ENCODE assay signal across 1 cellular context in the genomic region with DNA sequence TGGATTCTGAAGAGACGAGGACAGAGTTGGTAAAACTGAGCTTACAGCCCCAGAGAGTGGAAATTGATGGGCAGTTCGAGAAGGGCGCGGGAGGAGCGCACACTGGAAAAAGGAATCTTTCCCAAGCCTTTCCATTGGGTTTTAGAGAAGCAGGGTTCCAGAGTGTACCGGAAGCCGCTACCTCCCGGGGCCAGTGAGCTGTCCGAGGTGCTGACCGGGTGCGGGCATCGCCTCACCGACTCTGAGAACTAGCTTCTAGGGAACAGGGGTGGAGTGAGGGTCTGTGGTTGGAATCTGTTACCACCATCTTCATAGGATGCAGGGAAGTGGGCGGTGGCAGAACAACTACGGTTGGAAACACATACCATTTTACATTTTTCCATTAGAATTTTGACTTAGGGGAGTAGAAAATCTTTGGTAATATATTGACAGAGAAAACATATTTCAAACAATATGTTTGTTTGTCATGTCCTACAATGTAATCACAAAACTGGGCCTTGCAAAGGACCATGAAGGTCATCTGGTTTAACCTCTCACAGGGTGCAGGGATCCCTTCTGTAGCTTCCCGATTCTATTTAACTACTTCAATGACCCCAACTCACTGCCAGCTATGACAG.
TF ChIP-seq lines count a peak whose summit lies in the region.

No MANE protein-coding gene starts in this region.

TF ChIP-seq in HepG2, 621 proteins besides CTCF, POLR2A, EP300 and RAD21 (continued from another document and continues in another):
- TF ChIP-seq, protein P1, sequence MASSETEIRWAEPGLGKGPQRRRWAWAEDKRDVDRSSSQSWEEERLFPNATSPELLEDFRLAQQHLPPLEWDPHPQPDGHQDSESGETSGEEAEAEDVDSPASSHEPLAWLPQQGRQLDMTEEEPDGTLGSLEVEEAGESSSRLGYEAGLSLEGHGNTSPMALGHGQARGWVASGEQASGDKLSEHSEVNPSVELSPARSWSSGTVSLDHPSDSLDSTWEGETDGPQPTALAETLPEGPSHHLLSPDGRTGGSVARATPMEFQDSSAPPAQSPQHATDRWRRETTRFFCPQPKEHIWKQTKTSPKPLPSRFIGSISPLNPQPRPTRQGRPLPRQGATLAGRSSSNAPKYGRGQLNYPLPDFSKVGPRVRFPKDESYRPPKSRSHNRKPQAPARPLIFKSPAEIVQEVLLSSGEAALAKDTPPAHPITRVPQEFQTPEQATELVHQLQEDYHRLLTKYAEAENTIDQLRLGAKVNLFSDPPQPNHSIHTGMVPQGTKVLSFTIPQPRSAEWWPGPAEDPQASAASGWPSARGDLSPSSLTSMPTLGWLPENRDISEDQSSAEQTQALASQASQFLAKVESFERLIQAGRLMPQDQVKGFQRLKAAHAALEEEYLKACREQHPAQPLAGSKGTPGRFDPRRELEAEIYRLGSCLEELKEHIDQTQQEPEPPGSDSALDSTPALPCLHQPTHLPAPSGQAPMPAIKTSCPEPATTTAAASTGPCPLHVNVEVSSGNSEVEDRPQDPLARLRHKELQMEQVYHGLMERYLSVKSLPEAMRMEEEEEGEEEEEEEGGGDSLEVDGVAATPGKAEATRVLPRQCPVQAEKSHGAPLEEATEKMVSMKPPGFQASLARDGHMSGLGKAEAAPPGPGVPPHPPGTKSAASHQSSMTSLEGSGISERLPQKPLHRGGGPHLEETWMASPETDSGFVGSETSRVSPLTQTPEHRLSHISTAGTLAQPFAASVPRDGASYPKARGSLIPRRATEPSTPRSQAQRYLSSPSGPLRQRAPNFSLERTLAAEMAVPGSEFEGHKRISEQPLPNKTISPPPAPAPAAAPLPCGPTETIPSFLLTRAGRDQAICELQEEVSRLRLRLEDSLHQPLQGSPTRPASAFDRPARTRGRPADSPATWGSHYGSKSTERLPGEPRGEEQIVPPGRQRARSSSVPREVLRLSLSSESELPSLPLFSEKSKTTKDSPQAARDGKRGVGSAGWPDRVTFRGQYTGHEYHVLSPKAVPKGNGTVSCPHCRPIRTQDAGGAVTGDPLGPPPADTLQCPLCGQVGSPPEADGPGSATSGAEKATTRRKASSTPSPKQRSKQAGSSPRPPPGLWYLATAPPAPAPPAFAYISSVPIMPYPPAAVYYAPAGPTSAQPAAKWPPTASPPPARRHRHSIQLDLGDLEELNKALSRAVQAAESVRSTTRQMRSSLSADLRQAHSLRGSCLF (CRISPR knock-in tag; IDR thresholded peaks at IDR 0.05; ENCODE audit: borderline replicate concordance) = no peak
- TF ChIP-seq SUZ12 (IDR thresholded peaks at IDR 0.05; ENCODE audit: low read depth, low read length) (no peak), HNF4G (IDR thresholded peaks at IDR 0.05; ENCODE audit: borderline replicate concordance, low read depth, low read length) (no peak), HNF4G (CRISPR knock-in tag; IDR thresholded peaks at IDR 0.05; ENCODE audit: borderline replicate concordance, low read depth) (no peak), AGO1 (IDR thresholded peaks at IDR 0.05; ENCODE audit: low read depth, low read length, poor library complexity, severe bottlenecking) (no peak), TCF7 (IDR thresholded peaks at IDR 0.05; ENCODE audit: low read depth) (no peak), DR1 (CRISPR knock-in tag; IDR thresholded peaks at IDR 0.05) (no peak), ZSCAN31 (CRISPR knock-in tag; IDR thresholded peaks at IDR 0.05; ENCODE audit: low read depth) (no peak), XBP1 (CRISPR knock-in tag; IDR thresholded peaks at IDR 0.05) (peak; percentile 78; the same call in 1 of the 2 replicates), WIZ (CRISPR knock-in tag; IDR thresholded peaks at IDR 0.05) (peak; percentile 96), MED8 (CRISPR knock-in tag; IDR thresholded peaks at IDR 0.05; ENCODE audit: insufficient replicate concordance) (no peak), JUN (CRISPR knock-in tag; IDR thresholded peaks at IDR 0.05) (no peak), SP2 (CRISPR knock-in tag; IDR thresholded peaks at IDR 0.05) (no peak), ZNF720 (CRISPR knock-in tag; IDR thresholded peaks at IDR 0.05) (no peak), RELA (CRISPR knock-in tag; IDR thresholded peaks at IDR 0.05) (no peak)
- TF ChIP-seq, protein P2, sequence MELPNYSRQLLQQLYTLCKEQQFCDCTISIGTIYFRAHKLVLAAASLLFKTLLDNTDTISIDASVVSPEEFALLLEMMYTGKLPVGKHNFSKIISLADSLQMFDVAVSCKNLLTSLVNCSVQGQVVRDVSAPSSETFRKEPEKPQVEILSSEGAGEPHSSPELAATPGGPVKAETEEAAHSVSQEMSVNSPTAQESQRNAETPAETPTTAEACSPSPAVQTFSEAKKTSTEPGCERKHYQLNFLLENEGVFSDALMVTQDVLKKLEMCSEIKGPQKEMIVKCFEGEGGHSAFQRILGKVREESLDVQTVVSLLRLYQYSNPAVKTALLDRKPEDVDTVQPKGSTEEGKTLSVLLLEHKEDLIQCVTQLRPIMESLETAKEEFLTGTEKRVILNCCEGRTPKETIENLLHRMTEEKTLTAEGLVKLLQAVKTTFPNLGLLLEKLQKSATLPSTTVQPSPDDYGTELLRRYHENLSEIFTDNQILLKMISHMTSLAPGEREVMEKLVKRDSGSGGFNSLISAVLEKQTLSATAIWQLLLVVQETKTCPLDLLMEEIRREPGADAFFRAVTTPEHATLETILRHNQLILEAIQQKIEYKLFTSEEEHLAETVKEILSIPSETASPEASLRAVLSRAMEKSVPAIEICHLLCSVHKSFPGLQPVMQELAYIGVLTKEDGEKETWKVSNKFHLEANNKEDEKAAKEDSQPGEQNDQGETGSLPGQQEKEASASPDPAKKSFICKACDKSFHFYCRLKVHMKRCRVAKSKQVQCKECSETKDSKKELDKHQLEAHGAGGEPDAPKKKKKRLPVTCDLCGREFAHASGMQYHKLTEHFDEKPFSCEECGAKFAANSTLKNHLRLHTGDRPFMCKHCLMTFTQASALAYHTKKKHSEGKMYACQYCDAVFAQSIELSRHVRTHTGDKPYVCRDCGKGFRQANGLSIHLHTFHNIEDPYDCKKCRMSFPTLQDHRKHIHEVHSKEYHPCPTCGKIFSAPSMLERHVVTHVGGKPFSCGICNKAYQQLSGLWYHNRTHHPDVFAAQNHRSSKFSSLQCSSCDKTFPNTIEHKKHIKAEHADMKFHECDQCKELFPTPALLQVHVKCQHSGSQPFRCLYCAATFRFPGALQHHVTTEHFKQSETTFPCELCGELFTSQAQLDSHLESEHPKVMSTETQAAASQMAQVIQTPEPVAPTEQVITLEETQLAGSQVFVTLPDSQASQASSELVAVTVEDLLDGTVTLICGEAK (IDR thresholded peaks at IDR 0.05) = no peak
- TF ChIP-seq, protein P2 (CRISPR knock-in tag; IDR thresholded peaks at IDR 0.05) = peak; percentile 35; the same call in 1 of the 2 replicates
- TF ChIP-seq, protein P3, sequence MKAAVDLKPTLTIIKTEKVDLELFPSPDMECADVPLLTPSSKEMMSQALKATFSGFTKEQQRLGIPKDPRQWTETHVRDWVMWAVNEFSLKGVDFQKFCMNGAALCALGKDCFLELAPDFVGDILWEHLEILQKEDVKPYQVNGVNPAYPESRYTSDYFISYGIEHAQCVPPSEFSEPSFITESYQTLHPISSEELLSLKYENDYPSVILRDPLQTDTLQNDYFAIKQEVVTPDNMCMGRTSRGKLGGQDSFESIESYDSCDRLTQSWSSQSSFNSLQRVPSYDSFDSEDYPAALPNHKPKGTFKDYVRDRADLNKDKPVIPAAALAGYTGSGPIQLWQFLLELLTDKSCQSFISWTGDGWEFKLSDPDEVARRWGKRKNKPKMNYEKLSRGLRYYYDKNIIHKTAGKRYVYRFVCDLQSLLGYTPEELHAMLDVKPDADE (CRISPR knock-in tag; IDR thresholded peaks at IDR 0.05) = no peak
- TF ChIP-seq, protein P4, sequence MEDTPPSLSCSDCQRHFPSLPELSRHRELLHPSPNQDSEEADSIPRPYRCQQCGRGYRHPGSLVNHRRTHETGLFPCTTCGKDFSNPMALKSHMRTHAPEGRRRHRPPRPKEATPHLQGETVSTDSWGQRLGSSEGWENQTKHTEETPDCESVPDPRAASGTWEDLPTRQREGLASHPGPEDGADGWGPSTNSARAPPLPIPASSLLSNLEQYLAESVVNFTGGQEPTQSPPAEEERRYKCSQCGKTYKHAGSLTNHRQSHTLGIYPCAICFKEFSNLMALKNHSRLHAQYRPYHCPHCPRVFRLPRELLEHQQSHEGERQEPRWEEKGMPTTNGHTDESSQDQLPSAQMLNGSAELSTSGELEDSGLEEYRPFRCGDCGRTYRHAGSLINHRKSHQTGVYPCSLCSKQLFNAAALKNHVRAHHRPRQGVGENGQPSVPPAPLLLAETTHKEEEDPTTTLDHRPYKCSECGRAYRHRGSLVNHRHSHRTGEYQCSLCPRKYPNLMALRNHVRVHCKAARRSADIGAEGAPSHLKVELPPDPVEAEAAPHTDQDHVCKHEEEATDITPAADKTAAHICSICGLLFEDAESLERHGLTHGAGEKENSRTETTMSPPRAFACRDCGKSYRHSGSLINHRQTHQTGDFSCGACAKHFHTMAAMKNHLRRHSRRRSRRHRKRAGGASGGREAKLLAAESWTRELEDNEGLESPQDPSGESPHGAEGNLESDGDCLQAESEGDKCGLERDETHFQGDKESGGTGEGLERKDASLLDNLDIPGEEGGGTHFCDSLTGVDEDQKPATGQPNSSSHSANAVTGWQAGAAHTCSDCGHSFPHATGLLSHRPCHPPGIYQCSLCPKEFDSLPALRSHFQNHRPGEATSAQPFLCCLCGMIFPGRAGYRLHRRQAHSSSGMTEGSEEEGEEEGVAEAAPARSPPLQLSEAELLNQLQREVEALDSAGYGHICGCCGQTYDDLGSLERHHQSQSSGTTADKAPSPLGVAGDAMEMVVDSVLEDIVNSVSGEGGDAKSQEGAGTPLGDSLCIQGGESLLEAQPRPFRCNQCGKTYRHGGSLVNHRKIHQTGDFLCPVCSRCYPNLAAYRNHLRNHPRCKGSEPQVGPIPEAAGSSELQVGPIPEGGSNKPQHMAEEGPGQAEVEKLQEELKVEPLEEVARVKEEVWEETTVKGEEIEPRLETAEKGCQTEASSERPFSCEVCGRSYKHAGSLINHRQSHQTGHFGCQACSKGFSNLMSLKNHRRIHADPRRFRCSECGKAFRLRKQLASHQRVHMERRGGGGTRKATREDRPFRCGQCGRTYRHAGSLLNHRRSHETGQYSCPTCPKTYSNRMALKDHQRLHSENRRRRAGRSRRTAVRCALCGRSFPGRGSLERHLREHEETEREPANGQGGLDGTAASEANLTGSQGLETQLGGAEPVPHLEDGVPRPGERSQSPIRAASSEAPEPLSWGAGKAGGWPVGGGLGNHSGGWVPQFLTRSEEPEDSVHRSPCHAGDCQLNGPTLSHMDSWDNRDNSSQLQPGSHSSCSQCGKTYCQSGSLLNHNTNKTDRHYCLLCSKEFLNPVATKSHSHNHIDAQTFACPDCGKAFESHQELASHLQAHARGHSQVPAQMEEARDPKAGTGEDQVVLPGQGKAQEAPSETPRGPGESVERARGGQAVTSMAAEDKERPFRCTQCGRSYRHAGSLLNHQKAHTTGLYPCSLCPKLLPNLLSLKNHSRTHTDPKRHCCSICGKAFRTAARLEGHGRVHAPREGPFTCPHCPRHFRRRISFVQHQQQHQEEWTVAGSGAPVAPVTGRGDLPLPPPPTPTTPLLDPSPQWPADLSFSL (CRISPR knock-in tag; IDR thresholded peaks at IDR 0.05) = no peak
- TF ChIP-seq, protein P5, sequence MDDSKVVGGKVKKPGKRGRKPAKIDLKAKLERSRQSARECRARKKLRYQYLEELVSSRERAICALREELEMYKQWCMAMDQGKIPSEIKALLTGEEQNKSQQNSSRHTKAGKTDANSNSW (CRISPR knock-in tag; IDR thresholded peaks at IDR 0.05; ENCODE audit: borderline replicate concordance) = no peak
- TF ChIP-seq, protein P6, sequence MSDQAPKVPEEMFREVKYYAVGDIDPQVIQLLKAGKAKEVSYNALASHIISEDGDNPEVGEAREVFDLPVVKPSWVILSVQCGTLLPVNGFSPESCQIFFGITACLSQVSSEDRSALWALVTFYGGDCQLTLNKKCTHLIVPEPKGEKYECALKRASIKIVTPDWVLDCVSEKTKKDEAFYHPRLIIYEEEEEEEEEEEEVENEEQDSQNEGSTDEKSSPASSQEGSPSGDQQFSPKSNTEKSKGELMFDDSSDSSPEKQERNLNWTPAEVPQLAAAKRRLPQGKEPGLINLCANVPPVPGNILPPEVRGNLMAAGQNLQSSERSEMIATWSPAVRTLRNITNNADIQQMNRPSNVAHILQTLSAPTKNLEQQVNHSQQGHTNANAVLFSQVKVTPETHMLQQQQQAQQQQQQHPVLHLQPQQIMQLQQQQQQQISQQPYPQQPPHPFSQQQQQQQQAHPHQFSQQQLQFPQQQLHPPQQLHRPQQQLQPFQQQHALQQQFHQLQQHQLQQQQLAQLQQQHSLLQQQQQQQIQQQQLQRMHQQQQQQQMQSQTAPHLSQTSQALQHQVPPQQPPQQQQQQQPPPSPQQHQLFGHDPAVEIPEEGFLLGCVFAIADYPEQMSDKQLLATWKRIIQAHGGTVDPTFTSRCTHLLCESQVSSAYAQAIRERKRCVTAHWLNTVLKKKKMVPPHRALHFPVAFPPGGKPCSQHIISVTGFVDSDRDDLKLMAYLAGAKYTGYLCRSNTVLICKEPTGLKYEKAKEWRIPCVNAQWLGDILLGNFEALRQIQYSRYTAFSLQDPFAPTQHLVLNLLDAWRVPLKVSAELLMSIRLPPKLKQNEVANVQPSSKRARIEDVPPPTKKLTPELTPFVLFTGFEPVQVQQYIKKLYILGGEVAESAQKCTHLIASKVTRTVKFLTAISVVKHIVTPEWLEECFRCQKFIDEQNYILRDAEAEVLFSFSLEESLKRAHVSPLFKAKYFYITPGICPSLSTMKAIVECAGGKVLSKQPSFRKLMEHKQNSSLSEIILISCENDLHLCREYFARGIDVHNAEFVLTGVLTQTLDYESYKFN (CRISPR knock-in tag; conservative IDR thresholded peaks at IDR 0.05) = no peak
